In genomic region chr4:37873383-37873782, GRCh38 we compare ENCODE assay signal across 9 cellular contexts. TPM values are rescaled to one million over a fixed set of nuclear protein-coding genes. Genes with fewer than 3 reads are reported as not detected.
DNase-seq lines count a peak whose midpoint lies in the region; TF ChIP-seq lines count a peak whose summit lies in the region.
"Had no signal": no experiment of that assay in that cellular context is flagged by ENCODE, and none has a peak within 500 bp of the region (broad histone marks: within the 10 kb centered on the region; RNA-seq: fewer than 3 reads in every experiment).

No MANE protein-coding gene starts in this region.

- H3K4me1 ChIP-seq in mesendoderm (ENCODE audit: control insufficient read depth, low read depth, low read length), result no peaks in the 10 kb centered on the region

- H3K79me2 ChIP-seq in mesendoderm (ENCODE audit: control insufficient read depth, insufficient read depth, low read length), result no peaks in the 10 kb centered on the region

- H2AK5ac ChIP-seq in mesendoderm (ENCODE audit: low read length), result no peak overlapping the region

- H3K4ac ChIP-seq in mesendoderm (ENCODE audit: low read depth, low read length), result no peak overlapping the region

- H3K27me3 ChIP-seq in mesendoderm (ENCODE audit: insufficient read depth, low read length, poor library complexity), result no peaks in the 10 kb centered on the region

- H2BK15ac ChIP-seq in mesendoderm (replicated peaks; ENCODE audit: low read depth), result no peak overlapping the region

- H3K27ac Mint-ChIP-seq in glutamatergic neuron (ENCODE audit: unreplicated experiment), result no peak overlapping the region

- no peak overlapping the region for H3K18ac ChIP-seq in mesendoderm (ENCODE audit: low read length)

- H3K9ac ChIP-seq in mesendoderm (ENCODE audit: low read length), result no peak overlapping the region

- WGBS in mesendoderm (ENCODE audit: extremely low coverage, insufficient coverage, low lambda C conversion rate), result no CpG with 5 or more reads among the region's 1 CpG

- H3K9me3 Mint-ChIP-seq in glutamatergic neuron (ENCODE audit: unreplicated experiment), result no peaks in the 10 kb centered on the region

- no peak overlapping the region for H3K23ac ChIP-seq in mesendoderm (ENCODE audit: low read length)

- no peak overlapping the region for H3K4me3 Mint-ChIP-seq in glutamatergic neuron (ENCODE audit: unreplicated experiment)

- no peak overlapping the region for H4K8ac ChIP-seq in mesendoderm (ENCODE audit: low read depth, low read length)

- H3K4me1 Mint-ChIP-seq in glutamatergic neuron (ENCODE audit: low read depth, unreplicated experiment), result no peaks in the 10 kb centered on the region

- no peak overlapping the region for H3K4me3 ChIP-seq in fibroblast of the aortic adventitia (ENCODE audit: low read depth, low read length)
- no peak overlapping the region for H3K4me3 ChIP-seq in skeletal muscle cell (ENCODE audit: low read depth, low read length)
- no peak overlapping the region for H3K4me3 ChIP-seq in mesendoderm (ENCODE audit: low read length)

- H3K4me2 ChIP-seq in mesendoderm (ENCODE audit: low read length), result no peak overlapping the region

- H4K5ac ChIP-seq in mesendoderm (ENCODE audit: low read length), result no peak overlapping the region

- H2BK5ac ChIP-seq in mesendoderm (ENCODE audit: low read length), result no peak overlapping the region

- TF ChIP-seq CTCF in fibroblast of the aortic adventitia (IDR thresholded peaks at IDR 0.05; ENCODE audit: insufficient read depth, low read length) (no peak), glutamatergic neuron (IDR thresholded peaks at IDR 0.05; ENCODE audit: partially characterized antibody, unreplicated experiment) (no peak)

- H3K36me3 Mint-ChIP-seq in glutamatergic neuron (ENCODE audit: unreplicated experiment), result no peaks in the 10 kb centered on the region

- no peak overlapping the region for H3K27ac ChIP-seq in mesendoderm (ENCODE audit: low read depth, low read length)

- H3K79me1 ChIP-seq in mesendoderm (ENCODE audit: low read length), result no peaks in the 10 kb centered on the region

- H2BK120ac ChIP-seq in mesendoderm (ENCODE audit: low read depth, low read length), result no peak overlapping the region

- peaks cover 1% of the 10 kb centered on the region for H3K27me3 Mint-ChIP-seq in glutamatergic neuron (ENCODE audit: unreplicated experiment)

- no peaks in the 10 kb centered on the region for H3K36me3 ChIP-seq in mesendoderm (ENCODE audit: control insufficient read depth, insufficient read depth, low read length)

- peak; percentile 34 for DNase-seq in HT-29 (ENCODE audit: low spot score)
- peak; percentile 52 for DNase-seq in RKO (ENCODE audit: low spot score)
- peak; percentile 73 for DNase-seq in fibroblast of the aortic adventitia (ENCODE audit: low read depth)
- DNase-seq in skeletal muscle cell (ENCODE audit: low read depth), result peak; percentile 69
- no peak for DNase-seq in mesendoderm
- no peak for DNase-seq in NCI-H2171 (lab: John Stamatoyannopoulos, UW)
- DNase-seq in glutamatergic neuron, result no peak
- DNase-seq in activated CD4-positive, CD25-positive, alpha-beta regulatory T cell treated with anti-CD3 and anti-CD28 coated beads, Interleukin-2, amount 50 U/mL, for 72 hours, result no peak
- DNase-seq: NCI-H2081 had no signal

- H3K56ac ChIP-seq in mesendoderm (ENCODE audit: low read length), result no peak overlapping the region

RNA-seq across cellular contexts. Expression of gene TBC1D1, which starts 17.5 kb away (rescaled TPM):
- 90.9 and 104 TPM in 2 replicates for total RNA-seq in HT-29 (2014; rRNA removed; shearing (Covaris generic))
- total RNA-seq in fibroblast of the aortic adventitia (ENCODE audit: low replicate concordance) (59.9 and 78.1 TPM in 2 replicates), glutamatergic neuron (ENCODE audit: unreplicated experiment) (106 TPM)
- polyA plus RNA-seq in mesendoderm (2013, experiment 1 of 2), result 108 TPM
- 112 TPM for polyA plus RNA-seq in mesendoderm (2013, experiment 2 of 2)

RNA-seq across cellular contexts. Expression of gene PGM2, which starts 46.9 kb away (rescaled TPM):
- 21.3 and 21.8 TPM in 2 replicates for total RNA-seq in HT-29 (2014; rRNA removed; shearing (Covaris generic))
- 19.9 and 21.4 TPM in 2 replicates for total RNA-seq in fibroblast of the aortic adventitia (ENCODE audit: low replicate concordance)
- polyA plus RNA-seq in mesendoderm (2013, experiment 1 of 2), result 22.5 TPM
- 22.6 TPM for polyA plus RNA-seq in mesendoderm (2013, experiment 2 of 2)
- 8.8 TPM for total RNA-seq in glutamatergic neuron (ENCODE audit: unreplicated experiment)

Comparison
In these comparisons a context has a peak if more than half of its experiments do, and no peak if none do; other contexts are left out.
1. DNase-seq: peak in HT-29 (single experiment), RKO (single experiment), fibroblast of the aortic adventitia (single experiment) and skeletal muscle cell (single experiment); none in mesendoderm (single experiment), NCI-H2171 (single experiment), glutamatergic neuron (single experiment) and activated CD4-positive, CD25-positive, alpha-beta regulatory T cell treated with anti-CD3 and anti-CD28 coated beads, Interleukin-2, amount 50 U/mL, for 72 hours (single experiment).